In the genomic region with DNA sequence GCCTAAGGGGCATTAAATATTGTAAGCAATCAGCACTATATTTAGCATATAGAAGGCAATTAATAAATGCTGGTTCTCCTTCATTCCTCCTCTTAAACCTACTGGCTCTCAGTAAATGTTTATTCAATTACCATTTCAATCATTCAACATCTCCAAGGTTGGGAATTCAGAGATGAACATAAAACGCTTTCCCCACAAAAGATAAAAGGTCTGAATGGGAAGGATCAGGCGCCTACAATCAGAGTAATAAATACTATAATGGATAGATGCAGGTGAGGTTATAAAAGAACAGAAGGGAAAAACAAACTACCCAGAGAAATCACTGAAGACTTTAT, we compare ENCODE assay signal across 7 cellular contexts. TPM values are rescaled to one million over a fixed set of nuclear protein-coding genes. Genes with fewer than 3 reads are reported as not detected.
DNase-seq lines count a peak whose midpoint lies in the region; ATAC-seq and TF ChIP-seq lines count a peak whose summit lies in the region.

No MANE protein-coding gene starts in this region.

- DNase-seq in HL-60 (ENCODE audit: low read depth in 1 of 2, low spot score in 1 of 2), result no peak
- DNase-seq in activated T-helper 1 cell treated with anti-CD3 and anti-CD28 coated beads, Interleukin-12 subunit alpha, Interleukin-12 subunit beta, Interleukin-2, Interleukin-4 antibody, amounts not matched to agents 30 ng/mL and 10 ng/mL and 1 ng/mL, durations not matched to agents 14 hours and 24 hours and 36 hours (ENCODE audit: low spot score), result no peak
- DNase-seq in stimulated activated effector memory CD8-positive, alpha-beta T cell treated with anti-CD3 and anti-CD28 coated beads, Interleukin-12 subunit alpha, Interleukin-12 subunit beta, amount 100 ng/mL, for 72 hours (ENCODE audit: low spot score in 2 of 2), result no peak
- no peak for DNase-seq in Ammon's horn (ENCODE audit: low spot score)

- no peak for ATAC-seq in stimulated activated effector memory CD8-positive, alpha-beta T cell treated with anti-CD3 and anti-CD28 coated beads, Interleukin-12 subunit alpha, Interleukin-12 subunit beta, amount 100 ng/mL, for 72 hours
- no peak for ATAC-seq in HG03457 (IDR thresholded peaks at IDR 0.05; ENCODE audit: unreplicated experiment)
- ATAC-seq in GM19351 (IDR thresholded peaks at IDR 0.05; ENCODE audit: unreplicated experiment), result no peak

- peak overlapping the region; percentile 66 for H3K4me3 ChIP-seq in HL-60 (replicated peaks; ENCODE audit: insufficient read depth, low read length)
- H3K4me3 ChIP-seq in iPS-11a (ENCODE audit: low read depth, low read length), result peak overlapping the region; percentile 98

- H3K27ac Mint-ChIP-seq in activated T-helper 1 cell treated with anti-CD3 and anti-CD28 coated beads, Interleukin-12 subunit alpha, Interleukin-12 subunit beta, Interleukin-2, Interleukin-4 antibody, amounts not matched to agents 30 ng/mL and 10 ng/mL and 1 ng/mL, durations not matched to agents 14 hours and 24 hours and 36 hours, result peak overlapping the region; percentile 89
- H3K27ac Mint-ChIP-seq in stimulated activated effector memory CD8-positive, alpha-beta T cell treated with anti-CD3 and anti-CD28 coated beads, Interleukin-12 subunit alpha, Interleukin-12 subunit beta, amount 100 ng/mL, for 72 hours, result peak overlapping the region; percentile 96

- intact Hi-C loops in activated T-helper 1 cell treated with anti-CD3 and anti-CD28 coated beads, Interleukin-12 subunit alpha, Interleukin-12 subunit beta, Interleukin-2, Interleukin-4 antibody, amounts not matched to agents 30 ng/mL and 10 ng/mL and 1 ng/mL, durations not matched to agents 14 hours and 24 hours and 36 hours (cut with micrococcal nuclease), result loop anchor here (5.0 to 10.0 kb wide), 2 partner anchors 668 to 799 kb away; a partner anchor contains a TSS

- H3K4me3 Mint-ChIP-seq in activated T-helper 1 cell treated with anti-CD3 and anti-CD28 coated beads, Interleukin-12 subunit alpha, Interleukin-12 subunit beta, Interleukin-2, Interleukin-4 antibody, amounts not matched to agents 30 ng/mL and 10 ng/mL and 1 ng/mL, durations not matched to agents 14 hours and 24 hours and 36 hours, result peak overlapping the region; percentile 93
- H3K4me3 Mint-ChIP-seq in stimulated activated effector memory CD8-positive, alpha-beta T cell treated with anti-CD3 and anti-CD28 coated beads, Interleukin-12 subunit alpha, Interleukin-12 subunit beta, amount 100 ng/mL, for 72 hours, result peak overlapping the region; percentile 87

- H3K9me3 Mint-ChIP-seq in activated T-helper 1 cell treated with anti-CD3 and anti-CD28 coated beads, Interleukin-12 subunit alpha, Interleukin-12 subunit beta, Interleukin-2, Interleukin-4 antibody, amounts not matched to agents 30 ng/mL and 10 ng/mL and 1 ng/mL, durations not matched to agents 14 hours and 24 hours and 36 hours, result no peaks in the 10 kb centered on the region
- H3K9me3 Mint-ChIP-seq in stimulated activated effector memory CD8-positive, alpha-beta T cell treated with anti-CD3 and anti-CD28 coated beads, Interleukin-12 subunit alpha, Interleukin-12 subunit beta, amount 100 ng/mL, for 72 hours, result no peaks in the 10 kb centered on the region

- no peaks in the 10 kb centered on the region for H3K27me3 ChIP-seq in HL-60 (ENCODE audit: insufficient read depth, poor library complexity, severe bottlenecking)

- H3K4me1 Mint-ChIP-seq in activated T-helper 1 cell treated with anti-CD3 and anti-CD28 coated beads, Interleukin-12 subunit alpha, Interleukin-12 subunit beta, Interleukin-2, Interleukin-4 antibody, amounts not matched to agents 30 ng/mL and 10 ng/mL and 1 ng/mL, durations not matched to agents 14 hours and 24 hours and 36 hours (ENCODE audit: low read depth), result peaks cover 39% of the 10 kb centered on the region
- peaks cover 30% of the 10 kb centered on the region for H3K4me1 Mint-ChIP-seq in stimulated activated effector memory CD8-positive, alpha-beta T cell treated with anti-CD3 and anti-CD28 coated beads, Interleukin-12 subunit alpha, Interleukin-12 subunit beta, amount 100 ng/mL, for 72 hours

- H3K27ac ChIP-seq in HL-60 (replicated peaks), result peak overlapping the region; percentile 86

- H3K27me3 Mint-ChIP-seq in activated T-helper 1 cell treated with anti-CD3 and anti-CD28 coated beads, Interleukin-12 subunit alpha, Interleukin-12 subunit beta, Interleukin-2, Interleukin-4 antibody, amounts not matched to agents 30 ng/mL and 10 ng/mL and 1 ng/mL, durations not matched to agents 14 hours and 24 hours and 36 hours (ENCODE audit: insufficient read depth), result no peaks in the 10 kb centered on the region

- TF ChIP-seq CTCF in HL-60 (IDR thresholded peaks at IDR 0.05; ENCODE audit: insufficient read depth, low read length), result no peak

- H3K36me3 Mint-ChIP-seq in activated T-helper 1 cell treated with anti-CD3 and anti-CD28 coated beads, Interleukin-12 subunit alpha, Interleukin-12 subunit beta, Interleukin-2, Interleukin-4 antibody, amounts not matched to agents 30 ng/mL and 10 ng/mL and 1 ng/mL, durations not matched to agents 14 hours and 24 hours and 36 hours (ENCODE audit: low read depth), result peaks cover 45% of the 10 kb centered on the region
- H3K36me3 Mint-ChIP-seq in stimulated activated effector memory CD8-positive, alpha-beta T cell treated with anti-CD3 and anti-CD28 coated beads, Interleukin-12 subunit alpha, Interleukin-12 subunit beta, amount 100 ng/mL, for 72 hours, result peaks cover 54% of the 10 kb centered on the region

RNA-seq across cellular contexts. Expression of a gene that starts 0.4 kb away (rescaled TPM):
- 21.6 and 22.4 TPM in 2 replicates for total RNA-seq in activated T-helper 1 cell treated with anti-CD3 and anti-CD28 coated beads, Interleukin-12 subunit alpha, Interleukin-12 subunit beta, Interleukin-2, Interleukin-4 antibody, amounts not matched to agents 30 ng/mL and 10 ng/mL and 1 ng/mL, durations not matched to agents 14 hours and 24 hours and 36 hours

RNA-seq across cellular contexts. Expression of a gene that starts 21.0 kb away (rescaled TPM):
- total RNA-seq in activated T-helper 1 cell treated with anti-CD3 and anti-CD28 coated beads, Interleukin-12 subunit alpha, Interleukin-12 subunit beta, Interleukin-2, Interleukin-4 antibody, amounts not matched to agents 30 ng/mL and 10 ng/mL and 1 ng/mL, durations not matched to agents 14 hours and 24 hours and 36 hours, result 46.0 and 46.7 TPM in 2 replicates

RNA-seq across cellular contexts. Expression of a gene that starts 22.1 kb away (rescaled TPM):
- total RNA-seq in activated T-helper 1 cell treated with anti-CD3 and anti-CD28 coated beads, Interleukin-12 subunit alpha, Interleukin-12 subunit beta, Interleukin-2, Interleukin-4 antibody, amounts not matched to agents 30 ng/mL and 10 ng/mL and 1 ng/mL, durations not matched to agents 14 hours and 24 hours and 36 hours, result 44.9 and 47.5 TPM in 2 replicates

RNA-seq across cellular contexts. Expression of a gene that starts 43.5 kb away (rescaled TPM):
- total RNA-seq in activated T-helper 1 cell treated with anti-CD3 and anti-CD28 coated beads, Interleukin-12 subunit alpha, Interleukin-12 subunit beta, Interleukin-2, Interleukin-4 antibody, amounts not matched to agents 30 ng/mL and 10 ng/mL and 1 ng/mL, durations not matched to agents 14 hours and 24 hours and 36 hours, result 0.05 TPM in 2 replicates
